14 cellular contexts compared by ENCODE assay signal in the genomic region with DNA sequence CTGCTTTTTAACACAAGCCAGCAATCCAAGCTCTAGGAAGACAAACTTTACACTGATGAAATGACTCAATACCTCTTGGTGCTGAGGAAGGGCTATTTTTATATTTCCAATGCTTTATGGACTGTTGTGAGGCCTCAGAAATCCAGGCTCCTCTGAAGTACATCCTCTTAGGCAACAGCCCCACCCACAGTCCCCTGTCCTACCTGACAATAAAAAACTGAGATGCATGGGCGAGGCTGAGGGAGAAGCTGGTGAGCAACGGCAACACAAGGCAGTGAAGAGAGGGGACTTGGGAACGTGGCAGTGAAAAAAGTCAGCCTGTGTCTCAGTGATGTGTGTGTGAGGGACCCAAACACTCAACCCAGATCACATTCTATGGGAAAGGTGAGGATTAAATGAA. TPM values are rescaled to one million over a fixed set of nuclear protein-coding genes. Genes with fewer than 3 reads are reported as not detected.
A peak's percentile ranks its signal among the peaks of the same experiment; 100 is the strongest.
DNase-seq lines count a peak whose midpoint lies in the region; ATAC-seq and TF ChIP-seq lines count a peak whose summit lies in the region.
"Had no signal": no experiment of that assay in that cellular context is flagged by ENCODE, and none has a peak within 500 bp of the region (broad histone marks: within the 10 kb centered on the region; RNA-seq: fewer than 3 reads in every experiment).

No MANE protein-coding gene starts in this region.

- H3K9me3 ChIP-seq in SK-N-SH (no peaks in the 10 kb centered on the region), PC-3 (ENCODE audit: low read length) (no peaks in the 10 kb centered on the region), mesenchymal stem cell (ENCODE audit: control insufficient read depth, low read length) (no peaks in the 10 kb centered on the region)

- no peak overlapping the region for H3K9ac ChIP-seq in SK-N-SH
- no peak overlapping the region for H3K9ac ChIP-seq in PC-3 (ENCODE audit: low read length)
- H3K9ac ChIP-seq in mesenchymal stem cell (ENCODE audit: low read length), result peak overlapping the region; percentile 49
- H3K9ac ChIP-seq: BLaER1 treated with 17β-estradiol and CSF1 and Interleukin-3, amounts not matched to agents 10 nM and 100 nM had no signal

- CTCF ChIA-PET in SK-N-SH (lab: Yijun Ruan, JAX) (interaction anchor here (0.7 to 9.7 kb wide), 9 partner anchors 9 to 284 kb away, joined by 3 to 65 read pairs (median 4); a partner anchor contains a TSS), PC-3 (lab: Charles Lee) (no interaction called here)

- no peak overlapping the region for H3K4me2 ChIP-seq in SK-N-SH
- no peak overlapping the region for H3K4me2 ChIP-seq in PC-3 (ENCODE audit: low read length)
- H3K4me2 ChIP-seq in mesenchymal stem cell (ENCODE audit: low read length, poor library complexity, severe bottlenecking), result no peak overlapping the region
- H3K4me2 ChIP-seq: BLaER1 treated with 17β-estradiol and CSF1 and Interleukin-3, amounts not matched to agents 10 nM and 100 nM; GM23338 had no signal

- no peak overlapping the region for H3K4me3 ChIP-seq in SK-N-SH (ENCODE audit: low read depth in 2 of 2, low read length in 1 of 2)
- H3K4me3 ChIP-seq in PC-3 (ENCODE audit: low read length), result no peak overlapping the region
- H3K4me3 ChIP-seq in mesenchymal stem cell (ENCODE audit: insufficient read depth in 1 of 2, low read depth in 1 of 2, low read length in 2 of 2), result no peak overlapping the region
- H3K4me3 ChIP-seq: BLaER1 treated with 17β-estradiol and CSF1 and Interleukin-3, amounts not matched to agents 10 nM and 100 nM; GM23338 had no signal

- no peak overlapping the region for H4K8ac ChIP-seq in mesenchymal stem cell (ENCODE audit: low read length)

- H3F3A ChIP-seq in SK-N-SH (replicated peaks; ENCODE audit: insufficient read depth) (no peaks in the 10 kb centered on the region), PC-3 (ENCODE audit: low read length, unreplicated experiment) (no peaks in the 10 kb centered on the region)

- H4K20me1 ChIP-seq in SK-N-SH (ENCODE audit: insufficient read depth), result no peaks in the 10 kb centered on the region
- no peaks in the 10 kb centered on the region for H4K20me1 ChIP-seq in PC-3 (ENCODE audit: low read length)
- H4K20me1 ChIP-seq: BLaER1 treated with 17β-estradiol and CSF1 and Interleukin-3, amounts not matched to agents 10 nM and 100 nM had no signal

- H2BK12ac ChIP-seq in mesenchymal stem cell (ENCODE audit: low read length in 2 of 2), result peak overlapping the region; percentile 49 to 65

- no peak overlapping the region for H2BK120ac ChIP-seq in mesenchymal stem cell (ENCODE audit: low read depth, low read length)

- no TSS peak for BruUV-seq in PC-3 (replicated peaks; lab: Mats Ljungman, UMichigan)

- TF ChIP-seq CTCF in SK-N-SH (IDR thresholded peaks at IDR 0.05) (no peak), PC-3 (conservative IDR thresholded peaks at IDR 0.05; ENCODE audit: low read depth, low read length) (peak; percentile 30; the same call in 1 of the 2 replicates)

- H3K27ac Mint-ChIP-seq in stimulated activated effector memory CD8-positive, alpha-beta T cell treated with anti-CD3 and anti-CD28 coated beads, Interleukin-12 subunit alpha, Interleukin-12 subunit beta, amount 100 ng/mL, for 72 hours, result no peak overlapping the region
- H3K27ac Mint-ChIP-seq: CD4-positive, CD25-positive, alpha-beta regulatory T cell; GM23338 had no signal

- no peaks in the 10 kb centered on the region for H3K79me1 ChIP-seq in mesenchymal stem cell (replicated peaks; ENCODE audit: low read length, poor library complexity, severe bottlenecking)

- no peak overlapping the region for H3K23ac ChIP-seq in mesenchymal stem cell (ENCODE audit: low read length in 2 of 2)

- no peak overlapping the region for H3K4ac ChIP-seq in mesenchymal stem cell (ENCODE audit: low read depth in 1 of 2, low read length in 2 of 2)

- intact Hi-C loops in PC-3 (cut with micrococcal nuclease), result loop anchor here (5.0 to 10.0 kb wide), 2 partner anchors 172 to 264 kb away; a partner anchor contains a TSS

- H2BK5ac ChIP-seq in mesenchymal stem cell (ENCODE audit: low read depth, low read length, poor library complexity, severe bottlenecking), result no peak overlapping the region

- no peaks in the 10 kb centered on the region for H3K9me3 Mint-ChIP-seq in stimulated activated effector memory CD8-positive, alpha-beta T cell treated with anti-CD3 and anti-CD28 coated beads, Interleukin-12 subunit alpha, Interleukin-12 subunit beta, amount 100 ng/mL, for 72 hours
- H3K9me3 Mint-ChIP-seq: CD4-positive, CD25-positive, alpha-beta regulatory T cell; GM23338 had no signal

- no peak overlapping the region for H3K18ac ChIP-seq in mesenchymal stem cell (ENCODE audit: low read depth in 1 of 2, low read length in 2 of 2)

- H3K36me3 ChIP-seq in SK-N-SH (replicated peaks in 1 of 2; ENCODE audit: control insufficient read depth in 1 of 2, insufficient read depth in 2 of 2, low read length in 1 of 2) (no peaks in the 10 kb centered on the region), PC-3 (ENCODE audit: low read depth, low read length) (no peaks in the 10 kb centered on the region), mesenchymal stem cell (ENCODE audit: control insufficient read depth in 1 of 2, insufficient read depth in 2 of 2, low read depth in 1 of 2, low read length in 2 of 2) (no peaks in the 10 kb centered on the region)
- H3K36me3 ChIP-seq: BLaER1 treated with 17β-estradiol and CSF1 and Interleukin-3, amounts not matched to agents 10 nM and 100 nM had no signal

- H3K9me2 ChIP-seq in SK-N-SH (no peaks in the 10 kb centered on the region), PC-3 (replicated peaks; ENCODE audit: low read length) (no peaks in the 10 kb centered on the region)

- H3K14ac ChIP-seq in mesenchymal stem cell (ENCODE audit: low read length in 2 of 2), result no peak overlapping the region

- no peak overlapping the region for H2AK5ac ChIP-seq in mesenchymal stem cell (ENCODE audit: low read length, severe bottlenecking)

- H2BK15ac ChIP-seq in mesenchymal stem cell (ENCODE audit: low read depth, poor library complexity, severe bottlenecking), result no peak overlapping the region

- POLR2A ChIA-PET in SK-N-SH (lab: Yijun Ruan, JAX), result no interaction called here
- POLR2A ChIA-PET in PC-3 (lab: Charles Lee; ENCODE audit: unreplicated experiment), result no interaction called here

- no peak overlapping the region for H3K4me3 Mint-ChIP-seq in stimulated activated effector memory CD8-positive, alpha-beta T cell treated with anti-CD3 and anti-CD28 coated beads, Interleukin-12 subunit alpha, Interleukin-12 subunit beta, amount 100 ng/mL, for 72 hours
- H3K4me3 Mint-ChIP-seq: CD4-positive, CD25-positive, alpha-beta regulatory T cell; GM23338 had no signal

- no peak overlapping the region for H3K27ac ChIP-seq in SK-N-SH (ENCODE audit: low read depth in 2 of 2, low read length in 1 of 2)
- no peak overlapping the region for H3K27ac ChIP-seq in PC-3 (ENCODE audit: low read length)
- H3K27ac ChIP-seq in mesenchymal stem cell (ENCODE audit: low read length, poor library complexity, severe bottlenecking), result no peak overlapping the region
- H3K27ac ChIP-seq: BLaER1 treated with 17β-estradiol and CSF1 and Interleukin-3, amounts not matched to agents 10 nM and 100 nM had no signal

- WGBS in SK-N-SH (ENCODE audit: low lambda C conversion rate), result 50% methylated on average over 3 of the region's 3 CpGs
- WGBS in mesenchymal stem cell, result 91% methylated on average over 3 of the region's 3 CpGs

- H3K4me1 Mint-ChIP-seq in stimulated activated effector memory CD8-positive, alpha-beta T cell treated with anti-CD3 and anti-CD28 coated beads, Interleukin-12 subunit alpha, Interleukin-12 subunit beta, amount 100 ng/mL, for 72 hours, result no peaks in the 10 kb centered on the region
- H3K4me1 Mint-ChIP-seq: CD4-positive, CD25-positive, alpha-beta regulatory T cell had no signal

- H3K27me3 ChIP-seq in SK-N-SH (ENCODE audit: insufficient read depth) (no peaks in the 10 kb centered on the region), PC-3 (ENCODE audit: low read length) (no peaks in the 10 kb centered on the region), mesenchymal stem cell (ENCODE audit: control insufficient read depth in 1 of 2, insufficient read depth in 1 of 2, low read length in 2 of 2) (no peaks in the 10 kb centered on the region)

- H3K79me2 ChIP-seq in SK-N-SH (ENCODE audit: insufficient read depth) (no peaks in the 10 kb centered on the region), PC-3 (ENCODE audit: low read length) (no peaks in the 10 kb centered on the region)

- H4K91ac ChIP-seq in mesenchymal stem cell (ENCODE audit: low read length), result no peak overlapping the region

- TF ChIP-seq RAD21 in SK-N-SH (IDR thresholded peaks at IDR 0.05; ENCODE audit: low read length), result no peak

- peaks cover 0 to 2% of the 10 kb centered on the region in 2 experiments; a peak in 1 of 4 replicates for H3K4me1 ChIP-seq in SK-N-SH (ENCODE audit: control insufficient read depth in 1 of 2, insufficient read depth in 2 of 2, low read depth in 1 of 2, low read length in 1 of 2)
- peaks cover 32% of the 10 kb centered on the region for H3K4me1 ChIP-seq in PC-3 (ENCODE audit: insufficient read depth, low read length)
- H3K4me1 ChIP-seq in mesenchymal stem cell (ENCODE audit: control insufficient read depth, insufficient read depth, low read depth, low read length), result peaks cover 3% of the 10 kb centered on the region

- H3K36me3 Mint-ChIP-seq in stimulated activated effector memory CD8-positive, alpha-beta T cell treated with anti-CD3 and anti-CD28 coated beads, Interleukin-12 subunit alpha, Interleukin-12 subunit beta, amount 100 ng/mL, for 72 hours, result no peaks in the 10 kb centered on the region
- H3K36me3 Mint-ChIP-seq: CD4-positive, CD25-positive, alpha-beta regulatory T cell had no signal

- H2AFZ ChIP-seq in SK-N-SH (ENCODE audit: low read depth) (peak overlapping the region; percentile 53; the same call in 1 of the 2 replicates), PC-3 (ENCODE audit: low read length) (no peak overlapping the region), mesenchymal stem cell (ENCODE audit: low read depth, low read length) (no peak overlapping the region)
- H2AFZ ChIP-seq: GM23338 had no signal

- DNase-seq in SK-N-SH (no peak), PC-3 (peak; percentile 34), mesenchymal stem cell (no peak), AG08396 (ENCODE audit: low spot score) (no peak), NCI-H69 (lab: John Stamatoyannopoulos, UW) (no peak)
- DNase-seq in stimulated activated effector memory CD8-positive, alpha-beta T cell treated with anti-CD3 and anti-CD28 coated beads, Interleukin-12 subunit alpha, Interleukin-12 subunit beta, amount 100 ng/mL, for 72 hours (ENCODE audit: low spot score in 2 of 2), result no peak
- DNase-seq: 8988T; CD4-positive, CD25-positive, alpha-beta regulatory T cell; DMS 273 treated with DMSO at 0.1 percent for 48 hours; H7 had no signal

- no peak for ATAC-seq in SK-N-SH treated with all-trans-retinoic acid at 6 μM for 48 hours
- ATAC-seq in PC-3, result no peak
- no peak for ATAC-seq in stimulated activated effector memory CD8-positive, alpha-beta T cell treated with anti-CD3 and anti-CD28 coated beads, Interleukin-12 subunit alpha, Interleukin-12 subunit beta, amount 100 ng/mL, for 72 hours
- ATAC-seq: GM23338 had no signal

- TF ChIP-seq EP300 in SK-N-SH (IDR thresholded peaks at IDR 0.05; ENCODE audit: borderline replicate concordance in 1 of 2, low read depth in 1 of 2, low read length in 1 of 2), result no peak

RNA-seq across cellular contexts. Expression of a gene that starts 10.1 kb away (rescaled TPM):
- polyA plus RNA-seq in SK-N-SH (2012; rRNA removed), result 18.6 and 21.3 TPM in 2 replicates
- 14.1 and 18.5 TPM in 2 replicates for polyA plus RNA-seq in SK-N-SH (2012; cell fraction: cytosol; rRNA removed)
- polyA plus RNA-seq in SK-N-SH (2012; cell fraction: nucleus; rRNA removed), result 7.5 and 10.6 TPM in 2 replicates
- total RNA-seq in PC-3 (2014; rRNA removed), result 19.6 and 27.1 TPM in 2 replicates
- 14.1 TPM for polyA plus RNA-seq in mesenchymal stem cell (2013, experiment 1 of 2)
- 13.6 TPM for polyA plus RNA-seq in mesenchymal stem cell (2013, experiment 2 of 2)

RNA-seq across cellular contexts. Expression of a gene that starts 33.9 kb away (rescaled TPM):
- polyA plus RNA-seq in SK-N-SH (2012; rRNA removed), result 69.0 and 77.0 TPM in 2 replicates
- polyA plus RNA-seq in SK-N-SH (2012; cell fraction: cytosol; rRNA removed), result 63.3 and 64.2 TPM in 2 replicates
- polyA plus RNA-seq in SK-N-SH (2012; cell fraction: nucleus; rRNA removed), result 77.6 and 114 TPM in 2 replicates
- total RNA-seq in PC-3 (2014; rRNA removed), result 44.1 and 47.7 TPM in 2 replicates
- 48.5 TPM for polyA plus RNA-seq in mesenchymal stem cell (2013, experiment 1 of 2)
- 51.0 TPM for polyA plus RNA-seq in mesenchymal stem cell (2013, experiment 2 of 2)

RNA-seq across cellular contexts. Expression of a gene that starts 44.1 kb away (rescaled TPM):
- polyA plus RNA-seq in SK-N-SH (2012; rRNA removed), result not detected in 2 replicates
- not detected in 2 replicates for polyA plus RNA-seq in SK-N-SH (2012; cell fraction: cytosol; rRNA removed)
- 0.02 and 0.04 TPM in 2 replicates for polyA plus RNA-seq in SK-N-SH (2012; cell fraction: nucleus; rRNA removed)
- 0.23 and 0.26 TPM in 2 replicates for total RNA-seq in PC-3 (2014; rRNA removed)
- polyA plus RNA-seq in mesenchymal stem cell (2013, experiment 1 of 2), result 2.3 TPM
- 2.2 TPM for polyA plus RNA-seq in mesenchymal stem cell (2013, experiment 2 of 2)
- total RNA-seq: CD4-positive, CD25-positive, alpha-beta regulatory T cell; Daoy; GM23338; H7 had no signal
- polyA plus RNA-seq: CD4-positive, CD25-positive, alpha-beta regulatory T cell; GM23338 had no signal

RNA-seq across cellular contexts. Expression of a gene that starts 51.8 kb away (rescaled TPM):
- 26.5 and 31.1 TPM in 2 replicates for polyA plus RNA-seq in SK-N-SH (2012; rRNA removed)
- 48.1 and 71.8 TPM in 2 replicates for polyA plus RNA-seq in SK-N-SH (2012; cell fraction: cytosol; rRNA removed)
- polyA plus RNA-seq in SK-N-SH (2012; cell fraction: nucleus; rRNA removed), result 2.6 and 5.8 TPM in 2 replicates
- total RNA-seq in PC-3 (2014; rRNA removed), result 48.9 and 53.1 TPM in 2 replicates
- polyA plus RNA-seq in mesenchymal stem cell (2013, experiment 1 of 2), result 53.3 TPM
- polyA plus RNA-seq in mesenchymal stem cell (2013, experiment 2 of 2), result 54.6 TPM
